16 cellular contexts compared by ENCODE assay signal in genomic region chr20:39290575-39290974, GRCh38.
"Had no signal": no experiment of that assay in that cellular context is flagged by ENCODE, and none has a peak within 500 bp of the region (broad histone marks: within the 10 kb centered on the region; RNA-seq: fewer than 3 reads in every experiment).

No MANE protein-coding gene starts in this region.

- H3K27me3 Mint-ChIP-seq: stimulated activated memory B cell treated with anti-CD40 and anti-IgM and Interleukin-4, amounts not matched to agents 10 μg/mL and 1 μg/mL and 100 μg/mL, for 72 hours; stimulated activated naive CD8-positive, alpha-beta T cell treated with anti-CD3 and anti-CD28 coated beads, Interleukin-15, Interleukin-2, amounts not matched to agents 100 ng/mL and 50 ng/mL, for 24 hours had no signal

- H3K9me3 ChIP-seq: esophagus squamous epithelium, gastroesophageal sphincter, testis, tibial nerve, upper lobe of right lung had no signal

- H3K9me3 Mint-ChIP-seq: effector memory CD8-positive, alpha-beta T cell; stimulated activated naive CD8-positive, alpha-beta T cell treated with anti-CD3 and anti-CD28 coated beads, Interleukin-15, Interleukin-2, amounts not matched to agents 100 ng/mL and 50 ng/mL, for 24 hours had no signal

- DNase-seq: effector memory CD8-positive, alpha-beta T cell; esophagus squamous epithelium; naive thymus-derived CD4-positive, alpha-beta T cell; posterior cingulate gyrus; spleen; stimulated activated CD4-positive, alpha-beta T cell treated with anti-CD3 and anti-CD28 coated beads, Interleukin-15, amount 100 ng/mL, for 24 hours; stimulated activated CD4-positive, alpha-beta T cell treated with anti-CD3 and anti-CD28 coated beads, Interleukin-1b, Interleukin-23, amount 100 ng/mL, for 48 hours; stimulated activated CD4-positive, alpha-beta T cell treated with anti-CD3 and anti-CD28 coated beads, Interleukin-4, amount 100 ng/mL, for 24 hours; testis; upper lobe of right lung had no signal

- H3K27ac ChIP-seq: esophagus squamous epithelium, gastroesophageal sphincter, spleen, testis, tibial nerve, upper lobe of right lung had no signal

- H3K36me3 ChIP-seq: esophagus squamous epithelium, gastroesophageal sphincter, spleen, tibial nerve, upper lobe of right lung had no signal

- ATAC-seq: effector memory CD8-positive, alpha-beta T cell; gastroesophageal sphincter; naive thymus-derived CD4-positive, alpha-beta T cell; sciatic nerve; stimulated activated memory B cell treated with anti-CD40 and anti-IgM and Interleukin-4, amounts not matched to agents 10 μg/mL and 1 μg/mL and 100 μg/mL, for 72 hours; upper lobe of right lung had no signal

- H3K4me1 ChIP-seq: spleen, testis, tibial nerve, upper lobe of right lung had no signal

- H3K4me1 Mint-ChIP-seq: naive thymus-derived CD4-positive, alpha-beta T cell had no signal

- H3K27me3 ChIP-seq: esophagus squamous epithelium, gastroesophageal sphincter, spleen, testis, tibial nerve, upper lobe of right lung had no signal

- H3K27ac Mint-ChIP-seq: dendritic cell treated with granulocyte-macrophage colony-stimulating factor and Interleukin-4, amounts not matched to agents 40 ng/mL and 50 ng/mL, for 4 days; effector memory CD8-positive, alpha-beta T cell; naive thymus-derived CD4-positive, alpha-beta T cell; stimulated activated memory B cell treated with anti-CD40 and anti-IgM and Interleukin-4, amounts not matched to agents 10 μg/mL and 1 μg/mL and 100 μg/mL, for 72 hours; stimulated activated naive CD8-positive, alpha-beta T cell treated with anti-CD3 and anti-CD28 coated beads, Interleukin-15, Interleukin-2, amounts not matched to agents 100 ng/mL and 50 ng/mL, for 24 hours had no signal

- H3K4me3 Mint-ChIP-seq: dendritic cell treated with granulocyte-macrophage colony-stimulating factor and Interleukin-4, amounts not matched to agents 40 ng/mL and 50 ng/mL, for 4 days; effector memory CD8-positive, alpha-beta T cell; naive thymus-derived CD4-positive, alpha-beta T cell; stimulated activated memory B cell treated with anti-CD40 and anti-IgM and Interleukin-4, amounts not matched to agents 10 μg/mL and 1 μg/mL and 100 μg/mL, for 72 hours; stimulated activated naive CD8-positive, alpha-beta T cell treated with anti-CD3 and anti-CD28 coated beads, Interleukin-15, Interleukin-2, amounts not matched to agents 100 ng/mL and 50 ng/mL, for 24 hours had no signal

- H3K4me3 ChIP-seq: esophagus squamous epithelium, gastroesophageal sphincter, spleen, testis, tibial nerve, upper lobe of right lung had no signal
